In genomic region chr3:48695113-48695753, GRCh38 we compare ENCODE assay signal across 8 cellular contexts. TPM values are rescaled to one million over a fixed set of nuclear protein-coding genes. Genes with fewer than 3 reads are reported as not detected.
DNase-seq lines count a peak whose midpoint lies in the region; ATAC-seq and TF ChIP-seq lines count a peak whose summit lies in the region.

No MANE protein-coding gene starts in this region.

- peaks cover 71% of the 10 kb centered on the region for H3K36me3 Mint-ChIP-seq in brain

- no peaks in the 10 kb centered on the region for H3K9me3 Mint-ChIP-seq in brain

- intact Hi-C loops in gastrocnemius medialis (cut with DNase I; ENCODE audit: low total_unique reads), result no loop called here

- TF ChIP-seq CTCF in brain (conservative IDR thresholded peaks at IDR 0.05) (no peak), gastrocnemius medialis (IDR thresholded peaks at IDR 0.05 in 4 of 5, conservative IDR thresholded peaks at IDR 0.05 in 1 of 5) (no peak)

- H3K9me3 ChIP-seq in iPS-15b (ENCODE audit: control insufficient read depth, insufficient read depth, low read length) (no peaks in the 10 kb centered on the region), gastrocnemius medialis (no peaks in the 10 kb centered on the region)

- peak overlapping the region; percentile 59 to 69 (median 63) for H3K27ac ChIP-seq in gastrocnemius medialis

- no peak for TF ChIP-seq POLR2A in gastrocnemius medialis (IDR thresholded peaks at IDR 0.05)

- H3K27me3 Mint-ChIP-seq in brain, result no peaks in the 10 kb centered on the region

- H3K27me3 ChIP-seq in iPS-15b (ENCODE audit: control insufficient read depth, insufficient read depth, low read length) (no peaks in the 10 kb centered on the region), gastrocnemius medialis (no peaks in the 10 kb centered on the region)

- ATAC-seq in gastrocnemius medialis, result peak; percentile 54 to 55
- ATAC-seq in HG03520 (IDR thresholded peaks at IDR 0.05; ENCODE audit: unreplicated experiment), result no peak

- peak overlapping the region; percentile 73 to 99 (median 95) for H3K27ac Mint-ChIP-seq in brain

- H3K4me1 ChIP-seq in iPS-15b (ENCODE audit: control insufficient read depth, insufficient read depth, low read length) (no peaks in the 10 kb centered on the region), gastrocnemius medialis (peaks cover 5 to 6% of the 10 kb centered on the region in 2 donors)

- H3K9ac ChIP-seq in iPS-15b (ENCODE audit: low read depth, low read length), result no peak overlapping the region

- DNase-seq in H4 (ENCODE audit: low spot score) (peak; percentile 58), gastrocnemius medialis (peak; percentile 23 to 54), NCI-H446 treated with DMSO at 0.1 percent for 48 hours (lab: John Stamatoyannopoulos, UW) (no peak), NCI-H146 (lab: John Stamatoyannopoulos, UW) (no peak)
- no peak for DNase-seq in activated CD4-positive, alpha-beta T cell treated with anti-CD3 and anti-CD28 coated beads, Interleukin-2, amount 50 U/mL, for 4 hours

- H3K4me3 ChIP-seq in iPS-15b (ENCODE audit: low read depth, low read length) (peak overlapping the region; percentile 30), gastrocnemius medialis (peak overlapping the region in 3 of 4 donors; percentile 8 to 47 (median 44))

- in situ Hi-C loops in gastrocnemius medialis (cut with MboI; ENCODE audit: low sequenced_read_pairs in 4 of 4), result no loop called here

- H3K36me3 ChIP-seq in iPS-15b (ENCODE audit: control insufficient read depth, insufficient read depth, low read length), result peaks cover 55% of the 10 kb centered on the region
- H3K36me3 ChIP-seq in gastrocnemius medialis, result peaks cover 0 to 50% of the 10 kb centered on the region in 2 donors

- H3K4me3 Mint-ChIP-seq in brain, result peak overlapping the region; percentile 69 to 89 (median 80)

- H3K4me1 Mint-ChIP-seq in brain, result peaks cover 59% of the 10 kb centered on the region

RNA-seq across cellular contexts. Expression of gene NCKIPSD, which starts 9.5 kb away (rescaled TPM):
- 8.8 and 21.1 TPM in 2 replicates for total RNA-seq in H4 (2014; rRNA removed; shearing (Covaris generic))
- polyA plus RNA-seq in brain (ENCODE audit: insufficient read depth, low read depth, low replicate concordance), result 42.2 TPM
- 10 to 100 TPM; 13.2 to 33.1 (median 19.4) TPM for total RNA-seq in gastrocnemius medialis

RNA-seq across cellular contexts. Expression of gene IP6K2, which starts 21.8 kb away (rescaled TPM):
- total RNA-seq in H4 (2014; rRNA removed; shearing (Covaris generic)), result 41.4 and 53.8 TPM in 2 replicates
- polyA plus RNA-seq in brain (ENCODE audit: insufficient read depth, low read depth, low replicate concordance), result 121 TPM
- total RNA-seq in gastrocnemius medialis, result 10 to 100 TPM; 16.9 to 31.8 (median 22.0) TPM

RNA-seq across cellular contexts. Expression of gene CELSR3, which starts 32.5 kb away (rescaled TPM):
- total RNA-seq in H4 (2014; rRNA removed; shearing (Covaris generic)), result 3.0 and 3.1 TPM in 2 replicates
- 23.1 TPM for polyA plus RNA-seq in brain (ENCODE audit: insufficient read depth, low read depth, low replicate concordance)
- under 1 TPM in 3 of 4 donors, not detected in 1; 0.02 to 0.25 (median 0.05) TPM for total RNA-seq in gastrocnemius medialis

RNA-seq across cellular contexts. Expression of gene SLC26A6, which starts 60.0 kb away (rescaled TPM):
- total RNA-seq in H4 (2014; rRNA removed; shearing (Covaris generic)), result 7.8 and 9.6 TPM in 2 replicates
- 3.8 TPM for polyA plus RNA-seq in brain (ENCODE audit: insufficient read depth, low read depth, low replicate concordance)
- total RNA-seq in gastrocnemius medialis, result 10 to 100 TPM in 2 of 4 donors, 1 to 10 TPM in 2; 6.1 to 17.3 (median 10.1) TPM

Comparison
In these comparisons a context has a peak if more than half of its experiments do, and no peak if none do; other contexts are left out.
1. DNase-seq: peak in H4 (single experiment) and gastrocnemius medialis (2 of 2); none in activated CD4-positive, alpha-beta T cell treated with anti-CD3 and anti-CD28 coated beads, Interleukin-2, amount 50 U/mL, for 4 hours (0 of 2), NCI-H446 treated with DMSO at 0.1 percent for 48 hours (single experiment) and NCI-H146 (single experiment).